ENCODE assay signal across 8 cellular contexts in genomic region chr1:111476761-111477309, GRCh38. TPM values are rescaled to one million over a fixed set of nuclear protein-coding genes. Genes with fewer than 3 reads are reported as not detected.
A peak's percentile ranks its signal among the peaks of the same experiment; 100 is the strongest.
DNase-seq lines count a peak whose midpoint lies in the region; ATAC-seq and TF ChIP-seq lines count a peak whose summit lies in the region.
"Had no signal": no experiment of that assay in that cellular context is flagged by ENCODE, and none has a peak within 500 bp of the region (broad histone marks: within the 10 kb centered on the region; RNA-seq: fewer than 3 reads in every experiment).

No MANE protein-coding gene starts in this region.

- ATAC-seq in GM19324 (IDR thresholded peaks at IDR 0.05; ENCODE audit: low FRiP score, unreplicated experiment) (peak; percentile 74), HG03066 (IDR thresholded peaks at IDR 0.05; ENCODE audit: low read depth, unreplicated experiment) (peak; percentile 81), activated B cell treated with CpG ODN at 0.5 μM for 24 hours (ENCODE audit: low read depth) (peak; percentile 63), left colon (no peak)

- CTCF ChIA-PET in activated B cell treated with CpG ODN at 0.5 μM for 24 hours (lab: Charles Lee) = interaction anchor here (0.5 to 12.6 kb wide), 11 partner anchors 9 to 483 kb away, joined by 3 to 123 read pairs (median 3); partner anchors contain the start of genes ADORA3 and TMIGD3

- no peak for TF ChIP-seq CTCF in activated B cell treated with CpG ODN at 0.5 μM for 24 hours (IDR thresholded peaks at IDR 0.05)

- peak overlapping the region; percentile 98 for H3K27ac Mint-ChIP-seq in activated B cell treated with CpG ODN at 0.5 μM for 24 hours

- H3K4me3 Mint-ChIP-seq in activated B cell treated with CpG ODN at 0.5 μM for 24 hours = peak overlapping the region; percentile 89

- peaks cover 74% of the 10 kb centered on the region for H3K4me1 Mint-ChIP-seq in activated B cell treated with CpG ODN at 0.5 μM for 24 hours

- DNase-seq in activated B cell treated with CpG ODN at 0.5 μM for 24 hours (no peak), NCI-H146 (lab: John Stamatoyannopoulos, UW) (no peak), HuH-7.5 (ENCODE audit: low spot score) (no peak), left colon (no peak)
- DNase-seq in stimulated activated CD4-positive, alpha-beta T cell treated with anti-CD3 and anti-CD28 coated beads, Interleukin-15, amount 100 ng/mL, for 48 hours (ENCODE audit: low read depth in 2 of 2) = peak; percentile 16 to 22

- H3K36me3 Mint-ChIP-seq in activated B cell treated with CpG ODN at 0.5 μM for 24 hours (ENCODE audit: low read depth) = peaks cover 21% of the 10 kb centered on the region

- POLR2A ChIA-PET in activated B cell treated with CpG ODN at 0.5 μM for 24 hours (lab: Charles Lee) = interaction anchor here (0.6 to 15.3 kb wide), 12 partner anchors 9 to 337 kb away, joined by 3 to 234 read pairs (median 6); partner anchors contain the start of genes ADORA3, ATP5PB, DRAM2 and INKA2

- no peaks in the 10 kb centered on the region for H3K27me3 Mint-ChIP-seq in activated B cell treated with CpG ODN at 0.5 μM for 24 hours

- no peaks in the 10 kb centered on the region for H3K9me3 Mint-ChIP-seq in activated B cell treated with CpG ODN at 0.5 μM for 24 hours

- intact Hi-C loops in activated B cell treated with CpG ODN at 0.5 μM for 24 hours (cut with micrococcal nuclease) = loop anchor here (1.0 to 10.0 kb wide), 4 partner anchors 30 to 1138 kb away; partner anchors contain the start of genes CAPZA1, CD53, DDX20 and ST7L
- intact Hi-C loops in left colon (cut with DNase I, micrococcal nuclease) = no loop called here

RNA-seq across cellular contexts. Expression of gene C1orf162, which starts 3.1 kb away (rescaled TPM):
- total RNA-seq in activated B cell treated with CpG ODN at 0.5 μM for 24 hours (29.4 and 33.2 TPM in 2 replicates), left colon (1 to 10 TPM; 4.4 to 5.6 TPM)

RNA-seq across cellular contexts. Expression of gene ADORA3, which starts 26.6 kb away (rescaled TPM):
- total RNA-seq in activated B cell treated with CpG ODN at 0.5 μM for 24 hours = not detected in 2 replicates
- 1 to 10 TPM; 2.1 to 4.7 TPM for total RNA-seq in left colon
- total RNA-seq: M059J had no signal

RNA-seq across cellular contexts. Expression of gene TMIGD3, which starts 26.6 kb away (rescaled TPM):
- total RNA-seq in activated B cell treated with CpG ODN at 0.5 μM for 24 hours (not detected in 2 replicates), left colon (1 to 10 TPM; 1.2 to 1.6 TPM)
- total RNA-seq: M059J had no signal

RNA-seq across cellular contexts. Expression of gene ATP5PB, which starts 27.6 kb away (rescaled TPM):
- total RNA-seq in activated B cell treated with CpG ODN at 0.5 μM for 24 hours = 220 and 229 TPM in 2 replicates
- 100 to 1,000 TPM; 410 to 461 TPM for total RNA-seq in left colon

RNA-seq across cellular contexts. Expression of gene WDR77, which starts 27.8 kb away (rescaled TPM):
- total RNA-seq in activated B cell treated with CpG ODN at 0.5 μM for 24 hours (55.8 and 63.3 TPM in 2 replicates), left colon (10 to 100 TPM; 20.5 to 26.6 TPM)

Comparison
In these comparisons a context has a peak if more than half of its experiments do, and no peak if none do; other contexts are left out.
1. DNase-seq: peak in stimulated activated CD4-positive, alpha-beta T cell treated with anti-CD3 and anti-CD28 coated beads, Interleukin-15, amount 100 ng/mL, for 48 hours (2 of 2); none in activated B cell treated with CpG ODN at 0.5 μM for 24 hours (single experiment), NCI-H146 (single experiment), HuH-7.5 (single experiment) and left colon (0 of 2).